Comparison of ENCODE assay signal across 21 cellular contexts in genomic region chr17:37393352-37393751, GRCh38. TPM values are rescaled to one million over a fixed set of nuclear protein-coding genes. Genes with fewer than 3 reads are reported as not detected.
DNase-seq lines count a peak whose midpoint lies in the region; ATAC-seq and TF ChIP-seq lines count a peak whose summit lies in the region.
"Had no signal": no experiment of that assay in that cellular context is flagged by ENCODE, and none has a peak within 500 bp of the region (broad histone marks: within the 10 kb centered on the region; RNA-seq: fewer than 3 reads in every experiment).

No MANE protein-coding gene starts in this region.

- H4K91ac ChIP-seq in mesenchymal stem cell (ENCODE audit: low read length) = no peak overlapping the region

- peak overlapping the region; percentile 20 for H3K27ac Mint-ChIP-seq in activated naive CD8-positive, alpha-beta T cell treated with anti-CD3 and anti-CD28 coated beads for 36 hours
- no peak overlapping the region for H3K27ac Mint-ChIP-seq in activated naive CD8-positive, alpha-beta T cell treated with anti-CD3 and anti-CD28 coated beads, Interleukin-2, amount 50 U/mL, for 24 hours
- H3K27ac Mint-ChIP-seq: GM23338 had no signal

- peaks cover 2% of the 10 kb centered on the region for H3K79me1 ChIP-seq in mesenchymal stem cell (replicated peaks; ENCODE audit: low read length, poor library complexity, severe bottlenecking)

- WGBS in mesenchymal stem cell = 98% methylated on average over 7 of the region's 7 CpGs

- no peak overlapping the region for H3K4me3 ChIP-seq in PC-9
- no peak overlapping the region for H3K4me3 ChIP-seq in mesenchymal stem cell (ENCODE audit: insufficient read depth in 1 of 2, low read depth in 1 of 2, low read length in 2 of 2)
- H3K4me3 ChIP-seq: GM23338, HAP-1 had no signal

- no peak overlapping the region for H3K23ac ChIP-seq in mesenchymal stem cell (ENCODE audit: low read length in 2 of 2)

- no peaks in the 10 kb centered on the region for H3K27me3 Mint-ChIP-seq in activated naive CD8-positive, alpha-beta T cell treated with anti-CD3 and anti-CD28 coated beads for 36 hours
- no peaks in the 10 kb centered on the region for H3K27me3 Mint-ChIP-seq in activated naive CD8-positive, alpha-beta T cell treated with anti-CD3 and anti-CD28 coated beads, Interleukin-2, amount 50 U/mL, for 24 hours
- H3K27me3 Mint-ChIP-seq: CD4-positive, alpha-beta memory T cell had no signal

- H2BK120ac ChIP-seq in mesenchymal stem cell (ENCODE audit: low read depth, low read length) = no peak overlapping the region

- H2AFZ ChIP-seq in PC-9 (no peak overlapping the region), mesenchymal stem cell (ENCODE audit: low read depth, low read length) (no peak overlapping the region)
- H2AFZ ChIP-seq: GM23338 had no signal

- CTCF ChIA-PET in PC-9 (lab: Charles Lee) = interaction anchor here (0.7 kb wide), 1 partner anchor 1692 kb away, joined by 3 read pairs; no protein-coding TSS in a partner anchor

- no peak for DNase-seq in activated naive CD8-positive, alpha-beta T cell treated with anti-CD3 and anti-CD28 coated beads for 36 hours
- no peak for DNase-seq in activated naive CD8-positive, alpha-beta T cell treated with anti-CD3 and anti-CD28 coated beads, Interleukin-2, amount 50 U/mL, for 24 hours
- no peak for DNase-seq in PC-9
- no peak for DNase-seq in mesenchymal stem cell
- no peak for DNase-seq in NCI-H1092 (lab: John Stamatoyannopoulos, UW)
- DNase-seq: C1 segment of cervical spinal cord; Calu3; CD4-positive, alpha-beta memory T cell; COR-L47; DMS53; DMS79 treated with DMSO at 0.1 percent for 48 hours; GF-D8 had no signal

- H3F3A ChIP-seq in PC-9 (ENCODE audit: insufficient read depth, low read depth) = peaks cover 37% of the 10 kb centered on the region

- no peaks in the 10 kb centered on the region for H3K36me3 Mint-ChIP-seq in activated naive CD8-positive, alpha-beta T cell treated with anti-CD3 and anti-CD28 coated beads for 36 hours
- H3K36me3 Mint-ChIP-seq in activated naive CD8-positive, alpha-beta T cell treated with anti-CD3 and anti-CD28 coated beads, Interleukin-2, amount 50 U/mL, for 24 hours (ENCODE audit: low read depth) = no peaks in the 10 kb centered on the region
- H3K36me3 Mint-ChIP-seq: CD4-positive, alpha-beta memory T cell had no signal

- peaks cover 23% of the 10 kb centered on the region for H3K4me1 Mint-ChIP-seq in activated naive CD8-positive, alpha-beta T cell treated with anti-CD3 and anti-CD28 coated beads for 36 hours
- H3K4me1 Mint-ChIP-seq in activated naive CD8-positive, alpha-beta T cell treated with anti-CD3 and anti-CD28 coated beads, Interleukin-2, amount 50 U/mL, for 24 hours = peaks cover 26% of the 10 kb centered on the region

- H4K8ac ChIP-seq in mesenchymal stem cell (ENCODE audit: low read length) = no peak overlapping the region

- no peak for ATAC-seq in activated naive CD8-positive, alpha-beta T cell treated with anti-CD3 and anti-CD28 coated beads, Interleukin-2, amount 50 U/mL, for 24 hours
- ATAC-seq in HG03108 (IDR thresholded peaks at IDR 0.05; ENCODE audit: unreplicated experiment) = no peak
- ATAC-seq: GM23338 had no signal

- H3K27me3 ChIP-seq in PC-9 (ENCODE audit: insufficient read depth, low read depth) (no peaks in the 10 kb centered on the region), mesenchymal stem cell (ENCODE audit: control insufficient read depth in 1 of 2, insufficient read depth in 1 of 2, low read length in 2 of 2) (no peaks in the 10 kb centered on the region)

- peaks cover 30% of the 10 kb centered on the region for H3K4me1 ChIP-seq in PC-9 (replicated peaks; ENCODE audit: insufficient read depth)
- H3K4me1 ChIP-seq in mesenchymal stem cell (ENCODE audit: control insufficient read depth, insufficient read depth, low read depth, low read length) = peaks cover 5% of the 10 kb centered on the region

- H3K36me3 ChIP-seq in PC-9 (ENCODE audit: low read depth) (no peaks in the 10 kb centered on the region), mesenchymal stem cell (ENCODE audit: control insufficient read depth in 1 of 2, insufficient read depth in 2 of 2, low read depth in 1 of 2, low read length in 2 of 2) (no peaks in the 10 kb centered on the region)
- H3K36me3 ChIP-seq: HAP-1 had no signal

- peak overlapping the region; percentile 80; the same call in 1 of the 2 replicates for H3K27ac ChIP-seq in PC-9
- H3K27ac ChIP-seq in mesenchymal stem cell (ENCODE audit: low read length, poor library complexity, severe bottlenecking) = no peak overlapping the region

- H3K14ac ChIP-seq in mesenchymal stem cell (ENCODE audit: low read length in 2 of 2) = no peak overlapping the region

- no TSS peak for BruUV-seq in PC-9 (replicated peaks; lab: Mats Ljungman, UMichigan)

- no peaks in the 10 kb centered on the region for H4K20me1 ChIP-seq in PC-9 (ENCODE audit: insufficient read depth)

- H3K4ac ChIP-seq in mesenchymal stem cell (ENCODE audit: low read depth in 1 of 2, low read length in 2 of 2) = no peak overlapping the region

- intact Hi-C loops in PC-9 (cut with micrococcal nuclease; ENCODE audit: unreplicated experiment) = no loop called here

- H3K9ac ChIP-seq in mesenchymal stem cell (ENCODE audit: low read length) = no peak overlapping the region

- H3K9me2 ChIP-seq in PC-9 (ENCODE audit: insufficient read depth) = no peaks in the 10 kb centered on the region

- H3K9me3 ChIP-seq in PC-9 (ENCODE audit: insufficient read depth, low read depth) = no peaks in the 10 kb centered on the region
- no peaks in the 10 kb centered on the region for H3K9me3 ChIP-seq in mesenchymal stem cell (ENCODE audit: control insufficient read depth, low read length)
- H3K9me3 ChIP-seq: HAP-1 had no signal

- POLR2A ChIA-PET in PC-9 (lab: Charles Lee; ENCODE audit: unreplicated experiment) = no interaction called here

- no peak overlapping the region for H3K4me3 Mint-ChIP-seq in activated naive CD8-positive, alpha-beta T cell treated with anti-CD3 and anti-CD28 coated beads for 36 hours
- H3K4me3 Mint-ChIP-seq in activated naive CD8-positive, alpha-beta T cell treated with anti-CD3 and anti-CD28 coated beads, Interleukin-2, amount 50 U/mL, for 24 hours = no peak overlapping the region
- H3K4me3 Mint-ChIP-seq: CD4-positive, alpha-beta memory T cell; GM23338 had no signal

- peak overlapping the region; percentile 55 for H2AK5ac ChIP-seq in mesenchymal stem cell (ENCODE audit: low read length, severe bottlenecking)

- H2BK15ac ChIP-seq in mesenchymal stem cell (ENCODE audit: low read depth, poor library complexity, severe bottlenecking) = no peak overlapping the region

- no peak overlapping the region for H2BK12ac ChIP-seq in mesenchymal stem cell (ENCODE audit: low read length in 2 of 2)

- H2BK5ac ChIP-seq in mesenchymal stem cell (ENCODE audit: low read depth, low read length, poor library complexity, severe bottlenecking) = no peak overlapping the region

- TF ChIP-seq CTCF in PC-9 (conservative IDR thresholded peaks at IDR 0.05) = no peak

- no peaks in the 10 kb centered on the region for H3K79me2 ChIP-seq in PC-9 (ENCODE audit: low read depth)

- H3K4me2 ChIP-seq in PC-9 = peak overlapping the region; percentile 68; the same call in 1 of the 2 replicates
- H3K4me2 ChIP-seq in mesenchymal stem cell (ENCODE audit: low read length, poor library complexity, severe bottlenecking) = no peak overlapping the region
- H3K4me2 ChIP-seq: GM23338 had no signal

- no peak overlapping the region for H3K18ac ChIP-seq in mesenchymal stem cell (ENCODE audit: low read depth in 1 of 2, low read length in 2 of 2)

- no peaks in the 10 kb centered on the region for H3K9me3 Mint-ChIP-seq in activated naive CD8-positive, alpha-beta T cell treated with anti-CD3 and anti-CD28 coated beads for 36 hours
- H3K9me3 Mint-ChIP-seq in activated naive CD8-positive, alpha-beta T cell treated with anti-CD3 and anti-CD28 coated beads, Interleukin-2, amount 50 U/mL, for 24 hours = no peaks in the 10 kb centered on the region
- H3K9me3 Mint-ChIP-seq: CD4-positive, alpha-beta memory T cell; GM23338 had no signal

RNA-seq across cellular contexts. Expression of gene ACACA, which starts 13.3 kb away (rescaled TPM):
- total RNA-seq in activated naive CD8-positive, alpha-beta T cell treated with anti-CD3 and anti-CD28 coated beads for 36 hours = 10 to 100 TPM; 68.3 to 76.3 TPM
- 125 and 185 TPM in 2 replicates for total RNA-seq in PC-9 (2021)
- polyA plus RNA-seq in mesenchymal stem cell (2013, experiment 1 of 2) = 18.9 TPM
- polyA plus RNA-seq in mesenchymal stem cell (2013, experiment 2 of 2) = 18.5 TPM

RNA-seq across cellular contexts. Expression of gene TADA2A, which starts 13.3 kb away (rescaled TPM):
- total RNA-seq in activated naive CD8-positive, alpha-beta T cell treated with anti-CD3 and anti-CD28 coated beads for 36 hours = 10 to 100 TPM; 41.6 to 41.8 TPM
- 24.6 and 25.2 TPM in 2 replicates for total RNA-seq in PC-9 (2021)
- 11.1 TPM for polyA plus RNA-seq in mesenchymal stem cell (2013, experiment 1 of 2)
- polyA plus RNA-seq in mesenchymal stem cell (2013, experiment 2 of 2) = 11.2 TPM

RNA-seq across cellular contexts. Expression of gene C17orf78, which starts 17.6 kb away (rescaled TPM):
- total RNA-seq in activated naive CD8-positive, alpha-beta T cell treated with anti-CD3 and anti-CD28 coated beads for 36 hours = not detected
- not detected in 2 replicates for total RNA-seq in PC-9 (2021)
- polyA plus RNA-seq in mesenchymal stem cell (2013, experiment 1 of 2) = not detected
- polyA plus RNA-seq in mesenchymal stem cell (2013, experiment 2 of 2) = not detected
- total RNA-seq: A172; A673; Calu3; CD4-positive, alpha-beta memory T cell; Daoy; G401; GM23338; H4 had no signal
- polyA plus RNA-seq: BJ; CD4-positive, alpha-beta memory T cell had no signal
